In genomic region chr12:96578526-96579125, GRCh38 we compare ENCODE assay signal across 8 cellular contexts.
DNase-seq lines count a peak whose midpoint lies in the region; ATAC-seq and TF ChIP-seq lines count a peak whose summit lies in the region.

No MANE protein-coding gene starts in this region.

- TF ChIP-seq EP300 in gastroesophageal sphincter (IDR thresholded peaks at IDR 0.05), result no peak

- H3K4me3 Mint-ChIP-seq in T-helper 17 cell, result no peak overlapping the region

- no peaks in the 10 kb centered on the region for H3K27me3 Mint-ChIP-seq in T-helper 17 cell

- H3K36me3 ChIP-seq in gastroesophageal sphincter, result no peaks in the 10 kb centered on the region

- no peak for TF ChIP-seq POLR2A in gastroesophageal sphincter (IDR thresholded peaks at IDR 0.05)

- TF ChIP-seq CTCF in gastroesophageal sphincter (IDR thresholded peaks at IDR 0.05) (peak; percentile 27 to 58 (median 45)), retinal pigment epithelial cell (conservative IDR thresholded peaks at IDR 0.05; ENCODE audit: low read depth, low read length) (peak; percentile 61)

- DNase-seq in COR-L47 (lab: John Stamatoyannopoulos, UW) (peak; percentile 69), NCI-H1930 (lab: John Stamatoyannopoulos, UW) (peak; percentile 9 to 32), T-helper 17 cell (no peak), retinal pigment epithelial cell (ENCODE audit: low read depth) (peak; percentile 10)
- no peak for DNase-seq in stimulated activated CD4-positive, alpha-beta T cell treated with anti-CD3 and anti-CD28 coated beads, Interleukin-12 subunit alpha, Interleukin-12 subunit beta, amount 100 ng/mL, for 4 hours

- H3K27ac Mint-ChIP-seq in T-helper 17 cell, result no peak overlapping the region

- peaks cover under 1% of the 10 kb centered on the region for H3K4me1 Mint-ChIP-seq in T-helper 17 cell

- no peak overlapping the region for H3K4me3 ChIP-seq in gastroesophageal sphincter
- H3K4me3 ChIP-seq in retinal pigment epithelial cell (ENCODE audit: low read length), result no peak overlapping the region

- no peaks in the 10 kb centered on the region for H3K27me3 ChIP-seq in gastroesophageal sphincter

- H3K36me3 Mint-ChIP-seq in T-helper 17 cell (ENCODE audit: low read depth), result no peaks in the 10 kb centered on the region

- H3K4me1 ChIP-seq in gastroesophageal sphincter, result no peaks in the 10 kb centered on the region

- WGBS in gastroesophageal sphincter (ENCODE audit: low coverage in 1 of 2), 2 donors, result 2 to 3% methylated on average over 3 of the region's 3 CpGs

- ATAC-seq in GM18907 (IDR thresholded peaks at IDR 0.05; ENCODE audit: unreplicated experiment), result peak; percentile 93
- ATAC-seq in HG03060 (IDR thresholded peaks at IDR 0.05; ENCODE audit: low read depth, unreplicated experiment), result peak; percentile 93
- peak; percentile 79 for ATAC-seq in T-helper 17 cell
- ATAC-seq in gastroesophageal sphincter, result no peak

- H3K9me3 ChIP-seq in T-helper 17 cell (ENCODE audit: control insufficient read depth, low read length, poor library complexity, severe bottlenecking), result no peaks in the 10 kb centered on the region
- H3K9me3 ChIP-seq in gastroesophageal sphincter, result no peaks in the 10 kb centered on the region

- H3K27ac ChIP-seq in gastroesophageal sphincter, result no peak overlapping the region

Comparison
In these comparisons a context has a peak if more than half of its experiments do, and no peak if none do; other contexts are left out.
1. DNase-seq: peak in COR-L47 (single experiment), NCI-H1930 (2 of 2) and retinal pigment epithelial cell (single experiment); none in T-helper 17 cell (0 of 3) and stimulated activated CD4-positive, alpha-beta T cell treated with anti-CD3 and anti-CD28 coated beads, Interleukin-12 subunit alpha, Interleukin-12 subunit beta, amount 100 ng/mL, for 4 hours (single experiment).